11 cellular contexts compared by ENCODE assay signal in genomic region chr6:2866183-2866846, GRCh38. TPM values are rescaled to one million over a fixed set of nuclear protein-coding genes. Genes with fewer than 3 reads are reported as not detected.
A peak's percentile ranks its signal among the peaks of the same experiment; 100 is the strongest.
DNase-seq lines count a peak whose midpoint lies in the region; ATAC-seq, FAIRE-seq and TF ChIP-seq lines count a peak whose summit lies in the region.
"Had no signal": no experiment of that assay in that cellular context is flagged by ENCODE, and none has a peak within 500 bp of the region (broad histone marks: within the 10 kb centered on the region; RNA-seq: fewer than 3 reads in every experiment).

No MANE protein-coding gene starts in this region.

- TF ChIP-seq CTCF in bronchial epithelial cell (IDR thresholded peaks at IDR 0.05; ENCODE audit: insufficient read depth, low read length, severe bottlenecking) (no peak), type B pancreatic cell (conservative IDR thresholded peaks at IDR 0.05) (no peak), gastroesophageal sphincter (IDR thresholded peaks at IDR 0.05) (no peak), MCF 10A (IDR thresholded peaks at IDR 0.05; ENCODE audit: unreplicated experiment) (no peak)

- POLR2A ChIA-PET in MCF 10A (lab: Yijun Ruan, JAX): interaction anchor here (1.0 kb wide), 2 partner anchors 24 to 33 kb away, joined by 3 read pairs; no protein-coding TSS in a partner anchor

- H3K4me3 ChIP-seq in bronchial epithelial cell (ENCODE audit: low read depth, low read length) (no peak overlapping the region), gastroesophageal sphincter (no peak overlapping the region)

- H3K27me3 ChIP-seq in bronchial epithelial cell (ENCODE audit: control insufficient read depth, insufficient read depth, low read length): no peaks in the 10 kb centered on the region
- peaks cover 3% of the 10 kb centered on the region for H3K27me3 ChIP-seq in gastroesophageal sphincter
- H3K27me3 ChIP-seq: neutrophil had no signal

- H3K9me3 ChIP-seq in gastroesophageal sphincter: no peaks in the 10 kb centered on the region
- H3K9me3 ChIP-seq: neutrophil had no signal

- no TSS peak for BruUV-seq in MCF 10A (replicated peaks; lab: Mats Ljungman, UMichigan)

- intact Hi-C loops in MCF 10A (cut with micrococcal nuclease): no loop called here

- ATAC-seq in stimulated activated naive CD8-positive, alpha-beta T cell treated with anti-CD3 and anti-CD28 coated beads, Interleukin-15, amount 100 ng/mL, for 72 hours: no peak
- ATAC-seq in HG03064 (IDR thresholded peaks at IDR 0.05; ENCODE audit: low read depth, unreplicated experiment) (peak; percentile 40), gastroesophageal sphincter (no peak)
- ATAC-seq: stimulated activated naive CD8-positive, alpha-beta T cell treated with anti-CD3 and anti-CD28 coated beads, Interleukin-15, Interleukin-2, amounts not matched to agents 100 U/mL and 50 U/mL, for 24 hours had no signal

- 47 to 53% methylated on average over 3 to 8 of the region's 8 CpGs for WGBS in gastroesophageal sphincter (ENCODE audit: low coverage in 1 of 2), 2 donors

- FAIRE-seq in bronchial epithelial cell (lab: Jason Lieb, UNC): no peak

- peaks cover 79% of the 10 kb centered on the region for H3K4me1 Mint-ChIP-seq in stimulated activated naive CD8-positive, alpha-beta T cell treated with anti-CD3 and anti-CD28 coated beads, Interleukin-15, Interleukin-2, amounts not matched to agents 100 ng/mL and 50 ng/mL, for 24 hours (ENCODE audit: low read depth)
- peaks cover 68% of the 10 kb centered on the region for H3K4me1 Mint-ChIP-seq in stimulated activated naive CD8-positive, alpha-beta T cell treated with anti-CD3 and anti-CD28 coated beads, Interleukin-15, amount 100 ng/mL, for 72 hours
- H3K4me1 Mint-ChIP-seq in type B pancreatic cell (ENCODE audit: unreplicated experiment) (peaks cover 16% of the 10 kb centered on the region), MCF 10A (ENCODE audit: insufficient read depth, unreplicated experiment) (peaks cover 7% of the 10 kb centered on the region)

- peak overlapping the region; percentile 75 for H3K27ac Mint-ChIP-seq in stimulated activated naive CD8-positive, alpha-beta T cell treated with anti-CD3 and anti-CD28 coated beads, Interleukin-15, Interleukin-2, amounts not matched to agents 100 ng/mL and 50 ng/mL, for 24 hours
- H3K27ac Mint-ChIP-seq in stimulated activated naive CD8-positive, alpha-beta T cell treated with anti-CD3 and anti-CD28 coated beads, Interleukin-15, amount 100 ng/mL, for 72 hours: no peak overlapping the region
- H3K27ac Mint-ChIP-seq in type B pancreatic cell (no peak overlapping the region), MCF 10A (ENCODE audit: low read depth, unreplicated experiment) (no peak overlapping the region)

- CTCF ChIA-PET in MCF 10A (lab: Yijun Ruan, JAX): interaction anchor here (0.6 to 1.3 kb wide), 2 partner anchors 20 to 112 kb away, joined by 3 to 5 read pairs; no protein-coding TSS in a partner anchor

- no peaks in the 10 kb centered on the region for H3K9me3 Mint-ChIP-seq in stimulated activated naive CD8-positive, alpha-beta T cell treated with anti-CD3 and anti-CD28 coated beads, Interleukin-15, Interleukin-2, amounts not matched to agents 100 ng/mL and 50 ng/mL, for 24 hours
- no peaks in the 10 kb centered on the region for H3K9me3 Mint-ChIP-seq in stimulated activated naive CD8-positive, alpha-beta T cell treated with anti-CD3 and anti-CD28 coated beads, Interleukin-15, amount 100 ng/mL, for 72 hours
- no peaks in the 10 kb centered on the region for H3K9me3 Mint-ChIP-seq in type B pancreatic cell
- peaks cover 2% of the 10 kb centered on the region for H3K9me3 Mint-ChIP-seq in MCF 10A (ENCODE audit: unreplicated experiment)

- H3K27ac ChIP-seq in gastroesophageal sphincter: peak overlapping the region in 2 of 4 donors; percentile 26 to 56
- H3K27ac ChIP-seq: neutrophil had no signal

- no peak for TF ChIP-seq POLR2A in gastroesophageal sphincter (IDR thresholded peaks at IDR 0.05)

- no peaks in the 10 kb centered on the region for H3K36me3 ChIP-seq in bronchial epithelial cell (ENCODE audit: control insufficient read depth, insufficient read depth, low read length)
- H3K36me3 ChIP-seq in gastroesophageal sphincter: no peaks in the 10 kb centered on the region
- H3K36me3 ChIP-seq: neutrophil had no signal

- H3K27me3 Mint-ChIP-seq in stimulated activated naive CD8-positive, alpha-beta T cell treated with anti-CD3 and anti-CD28 coated beads, Interleukin-15, Interleukin-2, amounts not matched to agents 100 ng/mL and 50 ng/mL, for 24 hours: no peaks in the 10 kb centered on the region
- no peaks in the 10 kb centered on the region for H3K27me3 Mint-ChIP-seq in stimulated activated naive CD8-positive, alpha-beta T cell treated with anti-CD3 and anti-CD28 coated beads, Interleukin-15, amount 100 ng/mL, for 72 hours
- H3K27me3 Mint-ChIP-seq in type B pancreatic cell (peaks cover 5% of the 10 kb centered on the region), MCF 10A (ENCODE audit: insufficient read depth, unreplicated experiment) (no peaks in the 10 kb centered on the region)

- no peak overlapping the region for H3K4me3 Mint-ChIP-seq in stimulated activated naive CD8-positive, alpha-beta T cell treated with anti-CD3 and anti-CD28 coated beads, Interleukin-15, Interleukin-2, amounts not matched to agents 100 ng/mL and 50 ng/mL, for 24 hours
- no peak overlapping the region for H3K4me3 Mint-ChIP-seq in stimulated activated naive CD8-positive, alpha-beta T cell treated with anti-CD3 and anti-CD28 coated beads, Interleukin-15, amount 100 ng/mL, for 72 hours
- H3K4me3 Mint-ChIP-seq in type B pancreatic cell (no peak overlapping the region), MCF 10A (ENCODE audit: unreplicated experiment) (no peak overlapping the region)

- DNase-seq in stimulated activated naive CD8-positive, alpha-beta T cell treated with anti-CD3 and anti-CD28 coated beads, Interleukin-15, amount 100 ng/mL, for 72 hours: no peak
- DNase-seq in bronchial epithelial cell (ENCODE audit: low read depth) (peak; percentile 35), type B pancreatic cell (ENCODE audit: extremely low spot score, unreplicated experiment) (peak; percentile 29), MCF 10A (ENCODE audit: unreplicated experiment) (no peak)
- no peak for DNase-seq in stimulated activated CD4-positive, alpha-beta T cell treated with anti-CD3 and anti-CD28 coated beads, Interleukin-1b, Interleukin-23, amount 100 ng/mL, for 48 hours
- DNase-seq: AML-193; stimulated activated naive CD8-positive, alpha-beta T cell treated with anti-CD3 and anti-CD28 coated beads, Interleukin-15, Interleukin-2, amounts not matched to agents 100 U/mL and 50 U/mL, for 24 hours had no signal

- no peak for TF ChIP-seq EP300 in gastroesophageal sphincter (IDR thresholded peaks at IDR 0.05)

- H3K36me3 Mint-ChIP-seq in stimulated activated naive CD8-positive, alpha-beta T cell treated with anti-CD3 and anti-CD28 coated beads, Interleukin-15, Interleukin-2, amounts not matched to agents 100 ng/mL and 50 ng/mL, for 24 hours (ENCODE audit: low read depth): peaks cover 5% of the 10 kb centered on the region
- H3K36me3 Mint-ChIP-seq in type B pancreatic cell (no peaks in the 10 kb centered on the region), MCF 10A (ENCODE audit: insufficient read depth, unreplicated experiment) (no peaks in the 10 kb centered on the region)

- peaks cover 0 to 6% (median 0%) of the 10 kb centered on the region in 3 donors for H3K4me1 ChIP-seq in gastroesophageal sphincter

RNA-seq across cellular contexts. Expression of gene SERPINB1, which starts 24.7 kb away (rescaled TPM):
- total RNA-seq in bronchial epithelial cell: 142 and 372 TPM in 2 replicates
- 31.2 and 52.0 TPM in 2 replicates for total RNA-seq in type B pancreatic cell (ENCODE audit: low replicate concordance)
- total RNA-seq in gastroesophageal sphincter: 10 to 100 TPM; 24.8 to 79.0 (median 45.4) TPM
- 20.8 and 28.0 TPM in 2 replicates for total RNA-seq in MCF 10A (2022)

RNA-seq across cellular contexts. Expression of gene SERPINB9, which starts 36.8 kb away (rescaled TPM):
- total RNA-seq in bronchial epithelial cell (0.79 and 2.3 TPM in 2 replicates), type B pancreatic cell (ENCODE audit: low replicate concordance) (6.0 and 6.5 TPM in 2 replicates), gastroesophageal sphincter (10 to 100 TPM in 1 of 4 donors, 1 to 10 TPM in 3; 5.9 to 16.6 (median 8.0) TPM), MCF 10A (2022) (not detected in 2 replicates)

Comparison
In these comparisons a context has a peak if more than half of its experiments do, and no peak if none do; other contexts are left out.
1. DNase-seq: peak in bronchial epithelial cell (single experiment) and type B pancreatic cell (single experiment); none in stimulated activated naive CD8-positive, alpha-beta T cell treated with anti-CD3 and anti-CD28 coated beads, Interleukin-15, amount 100 ng/mL, for 72 hours (0 of 2), stimulated activated CD4-positive, alpha-beta T cell treated with anti-CD3 and anti-CD28 coated beads, Interleukin-1b, Interleukin-23, amount 100 ng/mL, for 48 hours (single experiment) and MCF 10A (single experiment).